Comparison of ENCODE assay signal across 1 cellular context in genomic region chr7:156666368-156667109, GRCh38.
TF ChIP-seq lines count a peak whose summit lies in the region.

No MANE protein-coding gene starts in this region.

TF ChIP-seq in HepG2, 621 proteins besides CTCF, POLR2A, EP300 and RAD21 (continued from another document and continues in another):
- TF ChIP-seq FOXP1 (IDR thresholded peaks at IDR 0.05) (no peak), FOXP1 (CRISPR knock-in tag; IDR thresholded peaks at IDR 0.05) (peak; percentile 79), RXRB (CRISPR knock-in tag; IDR thresholded peaks at IDR 0.05; ENCODE audit: borderline replicate concordance) (peak; percentile 66; the same call in 1 of the 2 replicates), ZNF333 (CRISPR knock-in tag; IDR thresholded peaks at IDR 0.05; ENCODE audit: borderline replicate concordance) (no peak), MAFG (CRISPR knock-in tag; IDR thresholded peaks at IDR 0.05) (no peak), FOXA1 (IDR thresholded peaks at IDR 0.05) (no peak), FOXA1 (CRISPR knock-in tag; IDR thresholded peaks at IDR 0.05) (peak; percentile 85), ISL2 (CRISPR knock-in tag; IDR thresholded peaks at IDR 0.05) (peak; percentile 96), ZNF292 (CRISPR knock-in tag; IDR thresholded peaks at IDR 0.05; ENCODE audit: borderline replicate concordance, low read depth) (no peak), POLR2G (IDR thresholded peaks at IDR 0.05; ENCODE audit: low read depth, low read length) (no peak), ZFP36 (IDR thresholded peaks at IDR 0.05; ENCODE audit: borderline replicate concordance, low read depth, low read length, partially characterized antibody) (no peak), KDM1A (CRISPR knock-in tag; IDR thresholded peaks at IDR 0.05) (no peak), SOX6 (IDR thresholded peaks at IDR 0.05) (no peak), SOX6 (CRISPR knock-in tag; IDR thresholded peaks at IDR 0.05) (peak; percentile 67), ZNF282 (IDR thresholded peaks at IDR 0.05; ENCODE audit: partially characterized antibody) (no peak), FOSL2 (CRISPR knock-in tag; IDR thresholded peaks at IDR 0.05) (peak; percentile 63), NR1H2 (CRISPR knock-in tag; IDR thresholded peaks at IDR 0.05; ENCODE audit: borderline replicate concordance, low read depth) (no peak), HIC2 (CRISPR knock-in tag; IDR thresholded peaks at IDR 0.05; ENCODE audit: low read depth) (no peak), RARA (CRISPR knock-in tag; IDR thresholded peaks at IDR 0.05) (peak; percentile 83), ZNF414 (CRISPR knock-in tag; IDR thresholded peaks at IDR 0.05) (0 out of 2 replicates have a peak, but pooled peaks have one; percentile 37), ZBTB2 (CRISPR knock-in tag; IDR thresholded peaks at IDR 0.05; ENCODE audit: low read depth) (no peak), ZMYM4 (CRISPR knock-in tag; IDR thresholded peaks at IDR 0.05) (peak; percentile 45; the same call in 1 of the 2 replicates), ETV5 (CRISPR knock-in tag; IDR thresholded peaks at IDR 0.05; ENCODE audit: borderline replicate concordance) (peak; percentile 31; the same call in 1 of the 2 replicates), ZNF775 (CRISPR knock-in tag; IDR thresholded peaks at IDR 0.05; ENCODE audit: borderline replicate concordance) (no peak), KMT2B (CRISPR knock-in tag; IDR thresholded peaks at IDR 0.05) (no peak), HOXA3 (CRISPR knock-in tag; IDR thresholded peaks at IDR 0.05) (peak; percentile 23; the same call in 1 of the 2 replicates), KLF6 (CRISPR knock-in tag; IDR thresholded peaks at IDR 0.05) (no peak), DZIP1 (CRISPR knock-in tag; IDR thresholded peaks at IDR 0.05) (no peak), HOXD1 (CRISPR knock-in tag; IDR thresholded peaks at IDR 0.05) (peak; percentile 46; the same call in 1 of the 2 replicates), ZNF382 (CRISPR knock-in tag; IDR thresholded peaks at IDR 0.05; ENCODE audit: borderline replicate concordance) (no peak), MLX (CRISPR knock-in tag; IDR thresholded peaks at IDR 0.05) (0 out of 2 replicates have a peak, but pooled peaks have one; percentile 21), HHEX (CRISPR knock-in tag; IDR thresholded peaks at IDR 0.05) (peak; percentile 78; the same call in 1 of the 2 replicates), CREM (IDR thresholded peaks at IDR 0.05) (peak; percentile 81), CREM (CRISPR knock-in tag; IDR thresholded peaks at IDR 0.05) (no peak), NCOA2 (CRISPR knock-in tag; IDR thresholded peaks at IDR 0.05) (peak; percentile 81), SP5 (CRISPR knock-in tag; IDR thresholded peaks at IDR 0.05; ENCODE audit: borderline replicate concordance, low read depth) (peak; percentile 67), ASH2L (IDR thresholded peaks at IDR 0.05; ENCODE audit: insufficient read length, low read depth, low read length) (peak; percentile 70), CHCHD3 (CRISPR knock-in tag; IDR thresholded peaks at IDR 0.05) (no peak), GABPB1 (CRISPR knock-in tag; IDR thresholded peaks at IDR 0.05) (no peak), RCOR2 (CRISPR knock-in tag; IDR thresholded peaks at IDR 0.05) (no peak; the same call in 1 of the 2 replicates), ZBED4 (CRISPR knock-in tag; IDR thresholded peaks at IDR 0.05; ENCODE audit: borderline replicate concordance) (no peak), ZNF12 (CRISPR knock-in tag; IDR thresholded peaks at IDR 0.05) (peak; percentile 69; the same call in 1 of the 2 replicates), IRF2 (CRISPR knock-in tag; IDR thresholded peaks at IDR 0.05) (peak; percentile 9; the same call in 1 of the 2 replicates), ZNF747 (CRISPR knock-in tag; IDR thresholded peaks at IDR 0.05; ENCODE audit: borderline replicate concordance) (no peak), FOXK1 (CRISPR knock-in tag; IDR thresholded peaks at IDR 0.05; ENCODE audit: borderline replicate concordance, low read depth) (no peak), TFAP4 (IDR thresholded peaks at IDR 0.05; ENCODE audit: borderline replicate concordance, low read depth) (peak; percentile 70), ZNF607 (CRISPR knock-in tag; IDR thresholded peaks at IDR 0.05; ENCODE audit: borderline replicate concordance) (no peak), RBM22 (optimal IDR thresholded peaks at IDR 0.05; ENCODE audit: low read length) (peak; percentile 65), FOXP4 (CRISPR knock-in tag; IDR thresholded peaks at IDR 0.05) (peak; percentile 81), NCOA1 (CRISPR knock-in tag; IDR thresholded peaks at IDR 0.05) (0 out of 2 replicates have a peak, but pooled peaks have one; percentile 48), SRSF1 (optimal IDR thresholded peaks at IDR 0.05; ENCODE audit: low read depth, low read length) (no peak), ZNF30 (CRISPR knock-in tag; IDR thresholded peaks at IDR 0.05) (no peak), SETDB1 (CRISPR knock-in tag; IDR thresholded peaks at IDR 0.05; ENCODE audit: borderline replicate concordance) (no peak), ZNF891 (CRISPR knock-in tag; IDR thresholded peaks at IDR 0.05) (no peak), ZNF205 (CRISPR knock-in tag; IDR thresholded peaks at IDR 0.05) (no peak), ZNF766 (CRISPR knock-in tag; IDR thresholded peaks at IDR 0.05; ENCODE audit: borderline replicate concordance) (no peak)
